ENCODE assay signal across 1 cellular context in the genomic region with DNA sequence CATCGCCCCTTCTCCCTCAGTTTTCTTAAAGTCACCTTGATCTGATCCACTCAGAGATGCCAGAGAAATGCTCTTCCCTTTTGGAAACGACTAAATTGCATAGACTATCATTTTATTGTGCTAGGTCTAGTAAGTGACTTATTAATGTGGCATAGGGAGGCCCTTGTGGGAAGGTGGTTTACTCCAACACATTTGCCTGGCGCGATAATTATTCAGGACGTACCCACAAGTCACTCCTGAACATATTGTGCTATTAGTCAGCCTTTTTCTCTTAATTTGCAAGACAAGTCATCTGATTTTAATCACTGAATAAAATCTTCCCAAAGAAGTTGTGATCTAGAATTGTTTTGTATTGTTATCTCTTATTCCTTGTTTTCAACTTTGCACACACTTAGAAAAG.
TF ChIP-seq lines count a peak whose summit lies in the region.

No MANE protein-coding gene starts in this region.

TF ChIP-seq in IMR-90, 13 proteins besides CTCF, POLR2A, EP300 and RAD21 (continued from another document):
- TF ChIP-seq, protein P1, sequence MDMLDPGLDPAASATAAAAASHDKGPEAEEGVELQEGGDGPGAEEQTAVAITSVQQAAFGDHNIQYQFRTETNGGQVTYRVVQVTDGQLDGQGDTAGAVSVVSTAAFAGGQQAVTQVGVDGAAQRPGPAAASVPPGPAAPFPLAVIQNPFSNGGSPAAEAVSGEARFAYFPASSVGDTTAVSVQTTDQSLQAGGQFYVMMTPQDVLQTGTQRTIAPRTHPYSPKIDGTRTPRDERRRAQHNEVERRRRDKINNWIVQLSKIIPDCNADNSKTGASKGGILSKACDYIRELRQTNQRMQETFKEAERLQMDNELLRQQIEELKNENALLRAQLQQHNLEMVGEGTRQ (IDR thresholded peaks at IDR 0.05; ENCODE audit: low read depth, low read length) = no peak
- TF ChIP-seq FOS (IDR thresholded peaks at IDR 0.05; ENCODE audit: low read depth, low read length) = no peak
- no peak for TF ChIP-seq MAFK (IDR thresholded peaks at IDR 0.05; ENCODE audit: low read depth, low read length)
